Comparison of ENCODE assay signal across 11 cellular contexts in genomic region chr4:169070895-169071218, GRCh38.
DNase-seq lines count a peak whose midpoint lies in the region; ATAC-seq and TF ChIP-seq lines count a peak whose summit lies in the region.
"Had no signal": no experiment of that assay in that cellular context is flagged by ENCODE, and none has a peak within 500 bp of the region (broad histone marks: within the 10 kb centered on the region; RNA-seq: fewer than 3 reads in every experiment).

No MANE protein-coding gene starts in this region.

- H3K27me3 Mint-ChIP-seq in T-helper 17 cell: peaks cover 17% of the 10 kb centered on the region
- H3K27me3 Mint-ChIP-seq in activated CD4-positive, alpha-beta memory T cell treated with anti-CD3 and anti-CD28 coated beads, Interleukin-2, amount 10 ng/mL, durations not matched to agents 7 days and 5 days: no peaks in the 10 kb centered on the region
- H3K27me3 Mint-ChIP-seq: stimulated activated naive B cell treated with anti-CD40 and anti-IgM and Interleukin-4, amounts not matched to agents 10 μg/mL and 1 μg/mL and 100 μg/mL, for 72 hours had no signal

- POLR2A ChIA-PET in activated CD4-positive, alpha-beta memory T cell treated with anti-CD3 and anti-CD28 coated beads, Interleukin-2, amount 10 ng/mL, durations not matched to agents 7 days and 5 days (lab: Charles Lee): no interaction called here

- intact Hi-C loops in right lobe of liver (cut with DNase I): no loop called here

- DNase-seq in HuH-7 (ENCODE audit: low spot score) (peak; percentile 83), T-helper 17 cell (no peak), right lobe of liver (peak; percentile 74 to 86 (median 79)), AG20443 (ENCODE audit: low spot score) (no peak), activated gamma-delta T cell (lab: John Stamatoyannopoulos, UW) (no peak)
- no peak for DNase-seq in activated CD4-positive, alpha-beta memory T cell treated with anti-CD3 and anti-CD28 coated beads, Interleukin-2, amount 10 ng/mL, durations not matched to agents 7 days and 5 days
- DNase-seq: natural killer cell; stimulated activated naive B cell treated with anti-CD40 and anti-IgM and Interleukin-4, amounts not matched to agents 10 μg/mL and 1 μg/mL and 100 μg/mL, for 72 hours; SW 1271 had no signal

- H3K27ac ChIP-seq in C4-2B (peak overlapping the region; percentile 98), right lobe of liver (peak overlapping the region; percentile 59 to 71 (median 66))

- no peaks in the 10 kb centered on the region for H3K9me3 ChIP-seq in T-helper 17 cell (ENCODE audit: control insufficient read depth, low read length, poor library complexity, severe bottlenecking)
- no peaks in the 10 kb centered on the region for H3K9me3 ChIP-seq in right lobe of liver

- H3K36me3 ChIP-seq in right lobe of liver: no peaks in the 10 kb centered on the region

- ATAC-seq in T-helper 17 cell (no peak), right lobe of liver (peak; percentile 96 to 98 (median 98)), HG02763 (IDR thresholded peaks at IDR 0.05; ENCODE audit: unreplicated experiment) (no peak)
- ATAC-seq: stimulated activated naive B cell treated with anti-CD40 and anti-IgM and Interleukin-4, amounts not matched to agents 10 μg/mL and 1 μg/mL and 100 μg/mL, for 72 hours had no signal

- H3K27me3 ChIP-seq in right lobe of liver: no peaks in the 10 kb centered on the region

- peak overlapping the region in 2 of 3 donors; percentile 7 to 27 for H3K4me3 ChIP-seq in right lobe of liver

- H3K36me3 Mint-ChIP-seq in T-helper 17 cell (ENCODE audit: low read depth): no peaks in the 10 kb centered on the region
- H3K36me3 Mint-ChIP-seq in activated CD4-positive, alpha-beta memory T cell treated with anti-CD3 and anti-CD28 coated beads, Interleukin-2, amount 10 ng/mL, durations not matched to agents 7 days and 5 days (ENCODE audit: low read depth): no peaks in the 10 kb centered on the region
- H3K36me3 Mint-ChIP-seq: natural killer cell; stimulated activated naive B cell treated with anti-CD40 and anti-IgM and Interleukin-4, amounts not matched to agents 10 μg/mL and 1 μg/mL and 100 μg/mL, for 72 hours had no signal

- no peaks in the 10 kb centered on the region for H3K9me3 Mint-ChIP-seq in activated CD4-positive, alpha-beta memory T cell treated with anti-CD3 and anti-CD28 coated beads, Interleukin-2, amount 10 ng/mL, durations not matched to agents 7 days and 5 days
- H3K9me3 Mint-ChIP-seq: natural killer cell had no signal

- H3K4me1 ChIP-seq in right lobe of liver: peaks cover 0 to 11% (median 4%) of the 10 kb centered on the region in 4 donors

- TF ChIP-seq CTCF in C4-2B (conservative IDR thresholded peaks at IDR 0.05): no peak
- TF ChIP-seq CTCF in right lobe of liver (IDR thresholded peaks at IDR 0.05): no peak

- TF ChIP-seq POLR2A in right lobe of liver (IDR thresholded peaks at IDR 0.05): peak; percentile 46

- H3K4me1 Mint-ChIP-seq in T-helper 17 cell: peaks cover 2% of the 10 kb centered on the region
- peaks cover 3% of the 10 kb centered on the region for H3K4me1 Mint-ChIP-seq in activated CD4-positive, alpha-beta memory T cell treated with anti-CD3 and anti-CD28 coated beads, Interleukin-2, amount 10 ng/mL, durations not matched to agents 7 days and 5 days

- no peak overlapping the region for H3K4me3 Mint-ChIP-seq in T-helper 17 cell
- no peak overlapping the region for H3K4me3 Mint-ChIP-seq in activated CD4-positive, alpha-beta memory T cell treated with anti-CD3 and anti-CD28 coated beads, Interleukin-2, amount 10 ng/mL, durations not matched to agents 7 days and 5 days
- H3K4me3 Mint-ChIP-seq: natural killer cell; stimulated activated naive B cell treated with anti-CD40 and anti-IgM and Interleukin-4, amounts not matched to agents 10 μg/mL and 1 μg/mL and 100 μg/mL, for 72 hours had no signal

- peak overlapping the region; percentile 59 for H3K27ac Mint-ChIP-seq in T-helper 17 cell
- H3K27ac Mint-ChIP-seq in activated CD4-positive, alpha-beta memory T cell treated with anti-CD3 and anti-CD28 coated beads, Interleukin-2, amount 10 ng/mL, durations not matched to agents 7 days and 5 days: no peak overlapping the region
- H3K27ac Mint-ChIP-seq: natural killer cell; stimulated activated naive B cell treated with anti-CD40 and anti-IgM and Interleukin-4, amounts not matched to agents 10 μg/mL and 1 μg/mL and 100 μg/mL, for 72 hours had no signal

- CTCF ChIA-PET in activated CD4-positive, alpha-beta memory T cell treated with anti-CD3 and anti-CD28 coated beads, Interleukin-2, amount 10 ng/mL, durations not matched to agents 7 days and 5 days (lab: Charles Lee): no interaction called here

- WGBS in right lobe of liver (ENCODE audit: insufficient coverage, low coverage, low lambda C conversion rate, missing lambda C conversion rate): 38% methylated on average over 5 of the region's 5 CpGs

Comparison
In these comparisons a context has a peak if more than half of its experiments do, and no peak if none do; other contexts are left out.
1. DNase-seq: peak in HuH-7 (single experiment) and right lobe of liver (3 of 3); none in T-helper 17 cell (0 of 3), activated CD4-positive, alpha-beta memory T cell treated with anti-CD3 and anti-CD28 coated beads, Interleukin-2, amount 10 ng/mL, durations not matched to agents 7 days and 5 days (single experiment), AG20443 (single experiment) and activated gamma-delta T cell (single experiment).
2. ATAC-seq: peak in right lobe of liver (4 of 4); none in T-helper 17 cell (single experiment) and HG02763 (single experiment).